In the genomic region with DNA sequence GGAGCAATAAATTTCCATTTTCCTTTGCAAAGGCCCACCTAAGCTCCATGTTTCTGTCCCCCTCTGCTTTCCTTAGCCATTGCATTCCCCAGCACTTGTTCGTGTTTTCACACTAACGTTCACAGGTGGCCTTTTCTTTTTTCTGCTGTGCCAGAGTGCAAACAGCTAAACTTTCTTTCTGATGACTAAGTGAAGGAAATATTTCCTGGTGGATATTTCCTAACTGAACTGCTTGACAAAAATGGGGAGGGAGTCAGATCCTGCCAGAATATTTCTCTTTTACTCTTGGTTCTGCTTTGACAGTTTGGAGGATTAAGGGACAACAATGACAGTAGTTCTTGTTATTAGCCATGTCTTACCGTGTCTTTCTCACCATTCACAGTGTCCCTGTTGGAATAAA, we compare ENCODE assay signal across 13 cellular contexts.
DNase-seq lines count a peak whose midpoint lies in the region; ATAC-seq, FAIRE-seq and TF ChIP-seq lines count a peak whose summit lies in the region.
"Had no signal": no experiment of that assay in that cellular context is flagged by ENCODE, and none has a peak within 500 bp of the region (broad histone marks: within the 10 kb centered on the region; RNA-seq: fewer than 3 reads in every experiment).

No MANE protein-coding gene starts in this region.

- no peak overlapping the region for H3K4me3 ChIP-seq in IMR-90 (ENCODE audit: insufficient read depth, low read depth, low read length)
- H3K4me3 ChIP-seq in bronchial epithelial cell (ENCODE audit: low read depth, low read length): no peak overlapping the region
- H3K4me3 ChIP-seq: BLaER1, pancreas had no signal

- H2BK120ac ChIP-seq in IMR-90 (ENCODE audit: low read depth, low read length): peak overlapping the region; percentile 89

- H3K79me1 ChIP-seq in IMR-90 (ENCODE audit: low read depth in 1 of 2, low read length in 2 of 2): no peaks in the 10 kb centered on the region

- no TSS peak for BruUV-seq in IMR-90 (replicated peaks; lab: Mats Ljungman, UMichigan)

- H3K4ac ChIP-seq in IMR-90 (ENCODE audit: low read depth, low read length): peak overlapping the region; percentile 78; the same call in 1 of the 2 replicates

- H3K36me3 ChIP-seq in IMR-90 (ENCODE audit: control insufficient read depth, insufficient read depth, low read length) (no peaks in the 10 kb centered on the region), bronchial epithelial cell (ENCODE audit: control insufficient read depth, insufficient read depth, low read length) (no peaks in the 10 kb centered on the region)
- H3K36me3 ChIP-seq: BLaER1, pancreas had no signal

- FAIRE-seq in bronchial epithelial cell (lab: Jason Lieb, UNC): no peak
- FAIRE-seq: pancreas had no signal

- peak overlapping the region; percentile 77 for H2BK5ac ChIP-seq in IMR-90 (ENCODE audit: low read depth, low read length, poor library complexity, severe bottlenecking)

- H2BK15ac ChIP-seq in IMR-90 (ENCODE audit: low read depth, low read length): peak overlapping the region; percentile 97; the same call in 2 of the 3 replicates

- peak overlapping the region; percentile 39; the same call in 1 of the 2 replicates for H3K18ac ChIP-seq in IMR-90 (ENCODE audit: low read depth, low read length)

- in situ Hi-C loops in IMR-90 (cut with MboI; ENCODE audit: low sequenced_read_pairs): no loop called here

- H2AK5ac ChIP-seq in IMR-90 (ENCODE audit: low read depth, low read length): no peak overlapping the region

- H3K27me3 ChIP-seq in IMR-90 (ENCODE audit: control insufficient read depth, insufficient read depth, low read length) (no peaks in the 10 kb centered on the region), bronchial epithelial cell (ENCODE audit: control insufficient read depth, insufficient read depth, low read length) (no peaks in the 10 kb centered on the region)
- H3K27me3 ChIP-seq: BLaER1, pancreas had no signal

- peak; percentile 41 for DNase-seq in AG08396 (ENCODE audit: low spot score)
- DNase-seq in IMR-90: peak; percentile 71
- peak; percentile 60 for DNase-seq in bronchial epithelial cell (ENCODE audit: low read depth)
- DNase-seq in myocyte (ENCODE audit: low read depth): peak; percentile 47
- DNase-seq in ecto neural progenitor cell (ENCODE audit: low spot score): no peak
- no peak for DNase-seq in NCI-H2227 treated with DMSO at 0.1 percent for 48 hours (lab: John Stamatoyannopoulos, UW)
- DNase-seq: NCI-H1930, pancreas, substantia nigra, T-helper 9 cell had no signal

- no peak for TF ChIP-seq RAD21 in IMR-90 (IDR thresholded peaks at IDR 0.05; ENCODE audit: low read length)

- H3K4me1 ChIP-seq in IMR-90 (ENCODE audit: control insufficient read depth, insufficient read depth, low read length): peaks cover 10% of the 10 kb centered on the region
- H3K4me1 ChIP-seq: BLaER1, pancreas had no signal

- POLR2A ChIA-PET in IMR-90 (lab: Charles Lee; ENCODE audit: unreplicated experiment): no interaction called here

- peaks cover 2% of the 10 kb centered on the region for H3K9me1 ChIP-seq in IMR-90 (ENCODE audit: insufficient read depth, low read length)

- H3K27ac ChIP-seq in IMR-90 (ENCODE audit: insufficient read depth, low read length): no peak overlapping the region
- H3K27ac ChIP-seq: BLaER1 had no signal

- peak overlapping the region; percentile 45; the same call in 1 of the 2 replicates for H4K5ac ChIP-seq in IMR-90 (ENCODE audit: low read depth, low read length)

- H3K56ac ChIP-seq in IMR-90 (ENCODE audit: extremely low read depth, insufficient read depth, low read length): 0 out of 2 replicates have a peak overlapping the region, but pooled peaks have one; percentile 36

- no peak for TF ChIP-seq CTCF in IMR-90 (conservative IDR thresholded peaks at IDR 0.05; ENCODE audit: low read depth, low read length)
- TF ChIP-seq CTCF in bronchial epithelial cell (IDR thresholded peaks at IDR 0.05; ENCODE audit: insufficient read depth, low read length, severe bottlenecking): no peak

- peak overlapping the region; percentile 89 for H2BK20ac ChIP-seq in IMR-90 (ENCODE audit: low read depth, low read length)

- H2AFZ ChIP-seq in IMR-90 (replicated peaks; ENCODE audit: low read length, poor library complexity): peak overlapping the region; percentile 6

- dilution Hi-C loops in IMR-90 (cut with HindIII; ENCODE audit: low sequenced_read_pairs, unreplicated experiment): no loop called here

- no peaks in the 10 kb centered on the region for H3K9me3 ChIP-seq in IMR-90 (ENCODE audit: control insufficient read depth, insufficient read depth, low read length)
- H3K9me3 ChIP-seq: BLaER1, pancreas had no signal

- no peak for TF ChIP-seq POLR2A in IMR-90 (IDR thresholded peaks at IDR 0.05; ENCODE audit: low read depth, low read length)

- H3K14ac ChIP-seq in IMR-90 (replicated peaks; ENCODE audit: low read depth, low read length): peak overlapping the region; percentile 68; the same call in 1 of the 2 replicates

- H3K23ac ChIP-seq in IMR-90 (ENCODE audit: low read depth, low read length): peak overlapping the region; percentile 57; the same call in 1 of the 2 replicates

- no CpG with 5 or more reads among the region's 3 CpGs for WGBS in IMR-90 (ENCODE audit: extremely low coverage in 2 of 2, insufficient read length in 1 of 2), 2 experiments

- no peak overlapping the region for H3K9ac ChIP-seq in IMR-90 (ENCODE audit: low read depth, low read length)
- H3K9ac ChIP-seq: BLaER1 had no signal

- peak overlapping the region; percentile 62; the same call in 1 of the 2 replicates for H4K91ac ChIP-seq in IMR-90 (ENCODE audit: insufficient read depth, low read depth, low read length)

- intact Hi-C loops in IMR-90 (cut with micrococcal nuclease): no loop called here

- no peak overlapping the region for H2AK9ac ChIP-seq in IMR-90 (replicated peaks; ENCODE audit: low read depth, low read length, poor library complexity)

- H4K8ac ChIP-seq in IMR-90 (ENCODE audit: low read depth in 2 of 2, low read length in 2 of 2): peak overlapping the region in 1 of 2 experiments; percentile 73; a peak in 3 of 4 replicates

- CTCF ChIA-PET in IMR-90 (lab: Yijun Ruan, JAX): no interaction called here

- ATAC-seq in IMR-90 (ENCODE audit: low read depth) (peak; percentile 61), HG02840 (IDR thresholded peaks at IDR 0.05; ENCODE audit: low FRiP score, unreplicated experiment) (no peak), HG02588 (IDR thresholded peaks at IDR 0.05; ENCODE audit: unreplicated experiment) (no peak)
- ATAC-seq: pancreas had no signal

- no peaks in the 10 kb centered on the region for H4K20me1 ChIP-seq in IMR-90 (ENCODE audit: insufficient read depth, low read length)
- H4K20me1 ChIP-seq: BLaER1 had no signal

- H3K4me2 ChIP-seq in IMR-90 (ENCODE audit: low read depth, low read length): peak overlapping the region; percentile 72; the same call in 1 of the 2 replicates
- H3K4me2 ChIP-seq: BLaER1 had no signal

TF ChIP-seq in IMR-90, 13 proteins besides CTCF, POLR2A, EP300 and RAD21:
- TF ChIP-seq MAZ (IDR thresholded peaks at IDR 0.05; ENCODE audit: borderline replicate concordance, low read depth, low read length) (no peak), USF2 (IDR thresholded peaks at IDR 0.05; ENCODE audit: low read depth, low read length) (no peak), CEBPB (IDR thresholded peaks at IDR 0.05; ENCODE audit: low read depth, low read length) (peak; percentile 51; the same call in 1 of the 2 replicates), FOS (IDR thresholded peaks at IDR 0.05; ENCODE audit: low read depth, low read length) (peak; percentile 32; the same call in 1 of the 2 replicates), SMC3 (IDR thresholded peaks at IDR 0.05; ENCODE audit: low read depth, low read length) (no peak), MAFK (IDR thresholded peaks at IDR 0.05; ENCODE audit: low read depth, low read length) (no peak)

Comparison
In these comparisons a context has a peak if more than half of its experiments do, and no peak if none do; other contexts are left out.
1. DNase-seq: peak in AG08396 (single experiment), IMR-90 (single experiment), bronchial epithelial cell (single experiment) and myocyte (single experiment); none in ecto neural progenitor cell (single experiment) and NCI-H2227 treated with DMSO at 0.1 percent for 48 hours (single experiment).